In the genomic region with DNA sequence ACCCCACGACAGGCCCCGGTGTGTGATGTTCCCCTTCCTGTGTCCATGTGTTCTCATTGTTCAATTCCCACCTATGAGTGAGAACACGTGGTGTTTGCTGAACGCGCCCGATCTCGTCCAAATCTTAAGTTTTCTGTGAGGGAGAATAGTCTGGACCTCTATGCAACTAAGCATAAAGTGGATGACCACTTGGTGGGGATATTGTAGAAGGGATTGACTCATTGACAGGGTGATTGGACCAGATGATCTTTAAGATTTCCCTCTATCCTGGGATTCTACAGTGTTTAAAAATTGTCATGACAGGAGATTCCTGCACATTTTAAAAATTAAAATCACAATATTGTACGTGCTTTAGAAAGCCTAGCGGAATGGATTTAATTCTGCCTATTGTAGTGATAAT, we compare ENCODE assay signal across 2 cellular contexts.
TF ChIP-seq lines count a peak whose summit lies in the region.

No MANE protein-coding gene starts in this region.

TF ChIP-seq in A549, 52 proteins besides CTCF, POLR2A, EP300 and RAD21 (continued from another document):
- TF ChIP-seq NPAS2 (CRISPR knock-in tag; IDR thresholded peaks at IDR 0.05; ENCODE audit: borderline replicate concordance) = no peak
- TF ChIP-seq SMC3 (IDR thresholded peaks at IDR 0.05) = no peak
- no peak for TF ChIP-seq ESRRA (IDR thresholded peaks at IDR 0.05; ENCODE audit: borderline replicate concordance, low read length)
- TF ChIP-seq RARB (CRISPR knock-in tag; IDR thresholded peaks at IDR 0.05) = no peak
- TF ChIP-seq, protein P1, sequence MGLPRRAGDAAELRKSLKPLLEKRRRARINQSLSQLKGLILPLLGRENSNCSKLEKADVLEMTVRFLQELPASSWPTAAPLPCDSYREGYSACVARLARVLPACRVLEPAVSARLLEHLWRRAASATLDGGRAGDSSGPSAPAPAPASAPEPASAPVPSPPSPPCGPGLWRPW (IDR thresholded peaks at IDR 0.05) = no peak
- TF ChIP-seq JUNB (IDR thresholded peaks at IDR 0.05) = no peak
- TF ChIP-seq TP53 (CRISPR knock-in tag; IDR thresholded peaks at IDR 0.05) = no peak

TF ChIP-seq in H1, 55 proteins besides CTCF, POLR2A, EP300 and RAD21:
- no peak for TF ChIP-seq EGR1 (IDR thresholded peaks at IDR 0.05; ENCODE audit: borderline replicate concordance, low read depth, low read length)
- TF ChIP-seq, protein P2, sequence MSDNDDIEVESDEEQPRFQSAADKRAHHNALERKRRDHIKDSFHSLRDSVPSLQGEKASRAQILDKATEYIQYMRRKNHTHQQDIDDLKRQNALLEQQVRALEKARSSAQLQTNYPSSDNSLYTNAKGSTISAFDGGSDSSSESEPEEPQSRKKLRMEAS (IDR thresholded peaks at IDR 0.05) = no peak
- TF ChIP-seq GTF2F1 (IDR thresholded peaks at IDR 0.05; ENCODE audit: borderline replicate concordance, low read depth, low read length) = no peak
- TF ChIP-seq RXRA (IDR thresholded peaks at IDR 0.05; ENCODE audit: insufficient read depth, low read depth, low read length) = no peak
- TF ChIP-seq CBX8 (IDR thresholded peaks at IDR 0.05; ENCODE audit: borderline replicate concordance, low read depth, low read length) = no peak
- no peak for TF ChIP-seq MAFK (IDR thresholded peaks at IDR 0.05; ENCODE audit: low read depth, low read length)
- TF ChIP-seq, protein P3, sequence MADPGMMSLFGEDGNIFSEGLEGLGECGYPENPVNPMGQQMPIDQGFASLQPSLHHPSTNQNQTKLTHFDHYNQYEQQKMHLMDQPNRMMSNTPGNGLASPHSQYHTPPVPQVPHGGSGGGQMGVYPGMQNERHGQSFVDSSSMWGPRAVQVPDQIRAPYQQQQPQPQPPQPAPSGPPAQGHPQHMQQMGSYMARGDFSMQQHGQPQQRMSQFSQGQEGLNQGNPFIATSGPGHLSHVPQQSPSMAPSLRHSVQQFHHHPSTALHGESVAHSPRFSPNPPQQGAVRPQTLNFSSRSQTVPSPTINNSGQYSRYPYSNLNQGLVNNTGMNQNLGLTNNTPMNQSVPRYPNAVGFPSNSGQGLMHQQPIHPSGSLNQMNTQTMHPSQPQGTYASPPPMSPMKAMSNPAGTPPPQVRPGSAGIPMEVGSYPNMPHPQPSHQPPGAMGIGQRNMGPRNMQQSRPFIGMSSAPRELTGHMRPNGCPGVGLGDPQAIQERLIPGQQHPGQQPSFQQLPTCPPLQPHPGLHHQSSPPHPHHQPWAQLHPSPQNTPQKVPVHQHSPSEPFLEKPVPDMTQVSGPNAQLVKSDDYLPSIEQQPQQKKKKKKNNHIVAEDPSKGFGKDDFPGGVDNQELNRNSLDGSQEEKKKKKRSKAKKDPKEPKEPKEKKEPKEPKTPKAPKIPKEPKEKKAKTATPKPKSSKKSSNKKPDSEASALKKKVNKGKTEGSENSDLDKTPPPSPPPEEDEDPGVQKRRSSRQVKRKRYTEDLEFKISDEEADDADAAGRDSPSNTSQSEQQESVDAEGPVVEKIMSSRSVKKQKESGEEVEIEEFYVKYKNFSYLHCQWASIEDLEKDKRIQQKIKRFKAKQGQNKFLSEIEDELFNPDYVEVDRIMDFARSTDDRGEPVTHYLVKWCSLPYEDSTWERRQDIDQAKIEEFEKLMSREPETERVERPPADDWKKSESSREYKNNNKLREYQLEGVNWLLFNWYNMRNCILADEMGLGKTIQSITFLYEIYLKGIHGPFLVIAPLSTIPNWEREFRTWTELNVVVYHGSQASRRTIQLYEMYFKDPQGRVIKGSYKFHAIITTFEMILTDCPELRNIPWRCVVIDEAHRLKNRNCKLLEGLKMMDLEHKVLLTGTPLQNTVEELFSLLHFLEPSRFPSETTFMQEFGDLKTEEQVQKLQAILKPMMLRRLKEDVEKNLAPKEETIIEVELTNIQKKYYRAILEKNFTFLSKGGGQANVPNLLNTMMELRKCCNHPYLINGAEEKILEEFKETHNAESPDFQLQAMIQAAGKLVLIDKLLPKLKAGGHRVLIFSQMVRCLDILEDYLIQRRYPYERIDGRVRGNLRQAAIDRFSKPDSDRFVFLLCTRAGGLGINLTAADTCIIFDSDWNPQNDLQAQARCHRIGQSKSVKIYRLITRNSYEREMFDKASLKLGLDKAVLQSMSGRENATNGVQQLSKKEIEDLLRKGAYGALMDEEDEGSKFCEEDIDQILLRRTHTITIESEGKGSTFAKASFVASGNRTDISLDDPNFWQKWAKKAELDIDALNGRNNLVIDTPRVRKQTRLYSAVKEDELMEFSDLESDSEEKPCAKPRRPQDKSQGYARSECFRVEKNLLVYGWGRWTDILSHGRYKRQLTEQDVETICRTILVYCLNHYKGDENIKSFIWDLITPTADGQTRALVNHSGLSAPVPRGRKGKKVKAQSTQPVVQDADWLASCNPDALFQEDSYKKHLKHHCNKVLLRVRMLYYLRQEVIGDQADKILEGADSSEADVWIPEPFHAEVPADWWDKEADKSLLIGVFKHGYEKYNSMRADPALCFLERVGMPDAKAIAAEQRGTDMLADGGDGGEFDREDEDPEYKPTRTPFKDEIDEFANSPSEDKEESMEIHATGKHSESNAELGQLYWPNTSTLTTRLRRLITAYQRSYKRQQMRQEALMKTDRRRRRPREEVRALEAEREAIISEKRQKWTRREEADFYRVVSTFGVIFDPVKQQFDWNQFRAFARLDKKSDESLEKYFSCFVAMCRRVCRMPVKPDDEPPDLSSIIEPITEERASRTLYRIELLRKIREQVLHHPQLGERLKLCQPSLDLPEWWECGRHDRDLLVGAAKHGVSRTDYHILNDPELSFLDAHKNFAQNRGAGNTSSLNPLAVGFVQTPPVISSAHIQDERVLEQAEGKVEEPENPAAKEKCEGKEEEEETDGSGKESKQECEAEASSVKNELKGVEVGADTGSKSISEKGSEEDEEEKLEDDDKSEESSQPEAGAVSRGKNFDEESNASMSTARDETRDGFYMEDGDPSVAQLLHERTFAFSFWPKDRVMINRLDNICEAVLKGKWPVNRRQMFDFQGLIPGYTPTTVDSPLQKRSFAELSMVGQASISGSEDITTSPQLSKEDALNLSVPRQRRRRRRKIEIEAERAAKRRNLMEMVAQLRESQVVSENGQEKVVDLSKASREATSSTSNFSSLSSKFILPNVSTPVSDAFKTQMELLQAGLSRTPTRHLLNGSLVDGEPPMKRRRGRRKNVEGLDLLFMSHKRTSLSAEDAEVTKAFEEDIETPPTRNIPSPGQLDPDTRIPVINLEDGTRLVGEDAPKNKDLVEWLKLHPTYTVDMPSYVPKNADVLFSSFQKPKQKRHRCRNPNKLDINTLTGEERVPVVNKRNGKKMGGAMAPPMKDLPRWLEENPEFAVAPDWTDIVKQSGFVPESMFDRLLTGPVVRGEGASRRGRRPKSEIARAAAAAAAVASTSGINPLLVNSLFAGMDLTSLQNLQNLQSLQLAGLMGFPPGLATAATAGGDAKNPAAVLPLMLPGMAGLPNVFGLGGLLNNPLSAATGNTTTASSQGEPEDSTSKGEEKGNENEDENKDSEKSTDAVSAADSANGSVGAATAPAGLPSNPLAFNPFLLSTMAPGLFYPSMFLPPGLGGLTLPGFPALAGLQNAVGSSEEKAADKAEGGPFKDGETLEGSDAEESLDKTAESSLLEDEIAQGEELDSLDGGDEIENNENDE (IDR thresholded peaks at IDR 0.05; ENCODE audit: insufficient replicate concordance, low read length) = no peak
- no peak for TF ChIP-seq TBP (IDR thresholded peaks at IDR 0.05; ENCODE audit: low read depth, low read length)
- no peak for TF ChIP-seq TAF7 (optimal IDR thresholded peaks at IDR 0.05; ENCODE audit: borderline replicate concordance, low read depth, low read length)
- TF ChIP-seq PHF8 (conservative IDR thresholded peaks at IDR 0.05; ENCODE audit: low read depth, low read length) = no peak
- TF ChIP-seq, protein P4, sequence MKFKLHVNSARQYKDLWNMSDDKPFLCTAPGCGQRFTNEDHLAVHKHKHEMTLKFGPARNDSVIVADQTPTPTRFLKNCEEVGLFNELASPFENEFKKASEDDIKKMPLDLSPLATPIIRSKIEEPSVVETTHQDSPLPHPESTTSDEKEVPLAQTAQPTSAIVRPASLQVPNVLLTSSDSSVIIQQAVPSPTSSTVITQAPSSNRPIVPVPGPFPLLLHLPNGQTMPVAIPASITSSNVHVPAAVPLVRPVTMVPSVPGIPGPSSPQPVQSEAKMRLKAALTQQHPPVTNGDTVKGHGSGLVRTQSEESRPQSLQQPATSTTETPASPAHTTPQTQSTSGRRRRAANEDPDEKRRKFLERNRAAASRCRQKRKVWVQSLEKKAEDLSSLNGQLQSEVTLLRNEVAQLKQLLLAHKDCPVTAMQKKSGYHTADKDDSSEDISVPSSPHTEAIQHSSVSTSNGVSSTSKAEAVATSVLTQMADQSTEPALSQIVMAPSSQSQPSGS (IDR thresholded peaks at IDR 0.05; ENCODE audit: low read length) = no peak
- TF ChIP-seq CEBPB (IDR thresholded peaks at IDR 0.05; ENCODE audit: low read depth, low read length) = no peak
- TF ChIP-seq SRF (IDR thresholded peaks at IDR 0.05; ENCODE audit: low read depth, low read length) = no peak
- no peak for TF ChIP-seq ZNF274 (IDR thresholded peaks at IDR 0.05; ENCODE audit: borderline replicate concordance, extremely low read depth, low read length)
- no peak for TF ChIP-seq POLR2AphosphoS5 (IDR thresholded peaks at IDR 0.05; ENCODE audit: low read depth, low read length)
